ENCODE assay signal across 24 cellular contexts in genomic region chr2:52956766-52957165, GRCh38.
DNase-seq lines count a peak whose midpoint lies in the region; TF ChIP-seq lines count a peak whose summit lies in the region.
"Had no signal": no experiment of that assay in that cellular context is flagged by ENCODE, and none has a peak within 500 bp of the region (broad histone marks: within the 10 kb centered on the region; RNA-seq: fewer than 3 reads in every experiment).

No MANE protein-coding gene starts in this region.

- peaks cover 9 to 11% of the 10 kb centered on the region in 2 experiments for H3K4me1 Mint-ChIP-seq in H9
- no peaks in the 10 kb centered on the region for H3K4me1 Mint-ChIP-seq in glutamatergic neuron (ENCODE audit: low read depth, unreplicated experiment)
- H3K4me1 Mint-ChIP-seq: activated CD4-positive, alpha-beta T cell treated with anti-CD3 and anti-CD28 coated beads, Interleukin-2, amount 10 ng/mL, durations not matched to agents 24 days and 14 days; activated naive CD4-positive, alpha-beta T cell treated with anti-CD3 and anti-CD28 coated beads, Interleukin-2, amount 10 ng/mL, durations not matched to agents 7 days and 5 days; natural killer cell had no signal

- no peak overlapping the region for H3T11ph ChIP-seq in H9 (ENCODE audit: low read length)

- H3K9me3 Mint-ChIP-seq in H9 (no peaks in the 10 kb centered on the region), glutamatergic neuron (ENCODE audit: unreplicated experiment) (no peaks in the 10 kb centered on the region)
- H3K9me3 Mint-ChIP-seq: activated CD4-positive, alpha-beta T cell treated with anti-CD3 and anti-CD28 coated beads, Interleukin-2, amount 10 ng/mL, durations not matched to agents 24 days and 14 days had no signal

- H3K36me3 Mint-ChIP-seq in H9 (ENCODE audit: insufficient read depth in 1 of 3, low read depth in 3 of 3) = no peaks in the 10 kb centered on the region
- H3K36me3 Mint-ChIP-seq in glutamatergic neuron (ENCODE audit: unreplicated experiment) = no peaks in the 10 kb centered on the region
- H3K36me3 Mint-ChIP-seq: activated naive CD4-positive, alpha-beta T cell treated with anti-CD3 and anti-CD28 coated beads, Interleukin-2, amount 10 ng/mL, durations not matched to agents 7 days and 5 days; natural killer cell had no signal

- H3K9ac ChIP-seq in H9 (ENCODE audit: extremely low read depth, insufficient read length, low read length) = no peak overlapping the region

- H3K4me3 Mint-ChIP-seq in H9 = no peak overlapping the region
- H3K4me3 Mint-ChIP-seq in glutamatergic neuron (ENCODE audit: unreplicated experiment) = no peak overlapping the region
- H3K4me3 Mint-ChIP-seq: activated CD4-positive, alpha-beta T cell treated with anti-CD3 and anti-CD28 coated beads, Interleukin-2, amount 10 ng/mL, durations not matched to agents 24 days and 14 days; activated naive CD4-positive, alpha-beta T cell treated with anti-CD3 and anti-CD28 coated beads, Interleukin-2, amount 10 ng/mL, durations not matched to agents 7 days and 5 days; natural killer cell; T-helper 2 cell treated with Interferon-gamma antibody and Interleukin-4, amounts not matched to agents 5 μg/mL and 100 μg/mL, for 36 hours had no signal

- no peak overlapping the region for H2BK12ac ChIP-seq in H9 (ENCODE audit: insufficient read length, low read depth, low read length)

- no peaks in the 10 kb centered on the region for H3K23me2 ChIP-seq in H9 (ENCODE audit: insufficient read length, low read depth, low read length, poor library complexity, severe bottlenecking)

- WGBS in H9 (ENCODE audit: extremely low coverage, insufficient read length, low lambda C conversion rate) = no CpG with 5 or more reads among the region's 1 CpG

- no peak overlapping the region for H2AFZ ChIP-seq in H9 (ENCODE audit: low read length)

- H3K9me3 ChIP-seq in H9 (ENCODE audit: control insufficient read depth, low read depth, low read length) = no peaks in the 10 kb centered on the region
- H3K9me3 ChIP-seq: left lung, ovary, testis had no signal

- no peak overlapping the region for H3K56ac ChIP-seq in H9 (ENCODE audit: insufficient read length, low read depth, low read length)

- H3K23ac ChIP-seq in H9 (ENCODE audit: insufficient read length, low read depth, low read length) = no peak overlapping the region

- H3K27ac ChIP-seq in 22Rv1 (no peak overlapping the region), H9 (ENCODE audit: insufficient read length, low read depth, low read length) (no peak overlapping the region)
- H3K27ac ChIP-seq: left lung, ovary, testis had no signal

- H2BK120ac ChIP-seq in H9 (ENCODE audit: low read depth, low read length, poor library complexity, severe bottlenecking) = no peak overlapping the region

- H4K91ac ChIP-seq in H9 (ENCODE audit: insufficient read length, low read depth, low read length) = no peak overlapping the region

- no peak overlapping the region for H4K5ac ChIP-seq in H9 (ENCODE audit: insufficient read length, low read depth, low read length)

- H2BK15ac ChIP-seq in H9 (ENCODE audit: low read depth, low read length) = no peak overlapping the region

- H4K8ac ChIP-seq in H9 (replicated peaks; ENCODE audit: insufficient read length, low read depth, low read length) = no peak overlapping the region

- no peaks in the 10 kb centered on the region for H3K79me1 ChIP-seq in H9 (ENCODE audit: insufficient read depth, low read depth, low read length, poor library complexity, severe bottlenecking)

- H2AK5ac ChIP-seq in H9 (ENCODE audit: insufficient read length, low read length) = no peak overlapping the region

- peak; percentile 38 for TF ChIP-seq CTCF in 22Rv1 (IDR thresholded peaks at IDR 0.05)
- peak; percentile 55 for TF ChIP-seq CTCF in H9 (conservative IDR thresholded peaks at IDR 0.05)
- peak; percentile 11 for TF ChIP-seq CTCF in glutamatergic neuron (IDR thresholded peaks at IDR 0.05; ENCODE audit: partially characterized antibody, unreplicated experiment)

- no peak overlapping the region for H3K14ac ChIP-seq in H9 (ENCODE audit: insufficient read depth, low read length)

- H3K4me1 ChIP-seq in H9 (ENCODE audit: insufficient read depth, low read length) = no peaks in the 10 kb centered on the region
- H3K4me1 ChIP-seq: left lung, testis had no signal

- no peaks in the 10 kb centered on the region for H3K27me3 ChIP-seq in H9 (ENCODE audit: insufficient read depth, low read length)
- H3K27me3 ChIP-seq: left lung, testis had no signal

- no peak overlapping the region for H2BK20ac ChIP-seq in H9 (ENCODE audit: low read depth, low read length, poor library complexity, severe bottlenecking)

- no peaks in the 10 kb centered on the region for H3K79me2 ChIP-seq in H9 (ENCODE audit: insufficient read depth, low read length)

- no peaks in the 10 kb centered on the region for H4K20me1 ChIP-seq in H9 (ENCODE audit: control insufficient read depth, insufficient read depth, insufficient read length)

- no peak overlapping the region for H2BK5ac ChIP-seq in H9 (ENCODE audit: insufficient read length, low read length)

- DNase-seq in H9 (no peak), amniotic epithelial cell (ENCODE audit: low read depth) (peak; percentile 6), glutamatergic neuron (no peak), NK-92 (lab: John Stamatoyannopoulos, UW; ENCODE audit: unreplicated experiment) (no peak), OCI-M2 (lab: John Stamatoyannopoulos, UW; ENCODE audit: unreplicated experiment) (no peak)
- no peak for DNase-seq in activated CD8-positive, alpha-beta memory T cell treated with anti-CD3 and anti-CD28 coated beads, Interleukin-2, amount 50 U/mL, for 48 hours
- DNase-seq in activated CD4-positive, CD25-positive, alpha-beta regulatory T cell (lab: John Stamatoyannopoulos, UW) = no peak
- DNase-seq: activated CD4-positive, alpha-beta T cell treated with anti-CD3 and anti-CD28 coated beads, Interleukin-2, amount 10 ng/mL, durations not matched to agents 24 days and 14 days; activated naive CD4-positive, alpha-beta T cell treated with anti-CD3 and anti-CD28 coated beads, Interleukin-2, amount 10 ng/mL, durations not matched to agents 7 days and 5 days; C1 segment of cervical spinal cord; caudate nucleus; dermis blood vessel endothelial cell; left lung; midbrain; natural killer cell; NCI-H146; NCI-H510A; NK-92 treated with Interleukin-12 subunit alpha and Interleukin-12 subunit beta, amount 100 ng/mL, for 24 hours; ovary; right cardiac atrium; stimulated activated naive CD4-positive, alpha-beta T cell treated with Interleukin-2 at 50 U/mL for 16 hours; testis had no signal

- no peak overlapping the region for H3K18ac ChIP-seq in H9 (ENCODE audit: insufficient read length, low read depth, low read length)

- H3K27ac Mint-ChIP-seq in H9 = peak overlapping the region in 1 of 3 experiments; percentile 10; a peak in 1 of 7 replicates
- H3K27ac Mint-ChIP-seq in glutamatergic neuron (ENCODE audit: unreplicated experiment) = no peak overlapping the region
- H3K27ac Mint-ChIP-seq: activated CD4-positive, alpha-beta T cell treated with anti-CD3 and anti-CD28 coated beads, Interleukin-2, amount 10 ng/mL, durations not matched to agents 24 days and 14 days; activated naive CD4-positive, alpha-beta T cell treated with anti-CD3 and anti-CD28 coated beads, Interleukin-2, amount 10 ng/mL, durations not matched to agents 7 days and 5 days; natural killer cell; T-helper 2 cell treated with Interferon-gamma antibody and Interleukin-4, amounts not matched to agents 5 μg/mL and 100 μg/mL, for 36 hours had no signal

- no peak overlapping the region for H3K4me2 ChIP-seq in H9 (ENCODE audit: insufficient read depth, insufficient read length, low read length)

- no peak overlapping the region for H3K4ac ChIP-seq in H9 (ENCODE audit: low read depth, low read length)

- no peaks in the 10 kb centered on the region for H3K27me3 Mint-ChIP-seq in H9 (ENCODE audit: low read depth)
- H3K27me3 Mint-ChIP-seq in glutamatergic neuron (ENCODE audit: unreplicated experiment) = no peaks in the 10 kb centered on the region
- H3K27me3 Mint-ChIP-seq: activated CD4-positive, alpha-beta T cell treated with anti-CD3 and anti-CD28 coated beads, Interleukin-2, amount 10 ng/mL, durations not matched to agents 24 days and 14 days; activated naive CD4-positive, alpha-beta T cell treated with anti-CD3 and anti-CD28 coated beads, Interleukin-2, amount 10 ng/mL, durations not matched to agents 7 days and 5 days had no signal
